Comparison of ENCODE assay signal across 2 cellular contexts in the genomic region with DNA sequence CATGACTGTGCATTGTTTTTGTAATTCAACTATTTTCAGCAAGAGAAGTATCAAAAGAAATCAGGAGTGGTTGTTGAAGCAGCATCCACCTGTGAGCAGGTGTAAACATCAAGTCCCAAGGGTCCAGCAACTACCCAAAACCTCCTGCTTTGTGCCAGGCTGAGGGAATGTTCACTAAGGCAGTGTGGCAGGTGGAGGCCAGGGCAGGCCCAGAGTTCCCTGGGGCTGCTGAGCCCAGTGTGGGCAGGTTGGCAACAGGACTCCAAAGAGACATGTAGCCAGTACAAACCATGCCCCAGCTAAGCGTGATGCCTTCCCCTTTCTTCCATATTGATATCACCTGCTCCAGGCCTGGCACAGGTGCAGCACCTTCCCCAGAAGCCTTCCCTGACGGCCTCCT.
TF ChIP-seq lines count a peak whose summit lies in the region.

No MANE protein-coding gene starts in this region.

TF ChIP-seq in GM23338, 12 proteins besides CTCF, POLR2A, EP300 and RAD21 (continues in another document):
- TF ChIP-seq EZH2 (IDR thresholded peaks at IDR 0.05; ENCODE audit: low read depth, unreplicated experiment) = no peak
- no peak for TF ChIP-seq ZNF114 (CRISPR knock-in tag; IDR thresholded peaks at IDR 0.05)
- no peak for TF ChIP-seq POLR2AphosphoS5 (IDR thresholded peaks at IDR 0.05; ENCODE audit: low read depth)
- TF ChIP-seq, protein P1, sequence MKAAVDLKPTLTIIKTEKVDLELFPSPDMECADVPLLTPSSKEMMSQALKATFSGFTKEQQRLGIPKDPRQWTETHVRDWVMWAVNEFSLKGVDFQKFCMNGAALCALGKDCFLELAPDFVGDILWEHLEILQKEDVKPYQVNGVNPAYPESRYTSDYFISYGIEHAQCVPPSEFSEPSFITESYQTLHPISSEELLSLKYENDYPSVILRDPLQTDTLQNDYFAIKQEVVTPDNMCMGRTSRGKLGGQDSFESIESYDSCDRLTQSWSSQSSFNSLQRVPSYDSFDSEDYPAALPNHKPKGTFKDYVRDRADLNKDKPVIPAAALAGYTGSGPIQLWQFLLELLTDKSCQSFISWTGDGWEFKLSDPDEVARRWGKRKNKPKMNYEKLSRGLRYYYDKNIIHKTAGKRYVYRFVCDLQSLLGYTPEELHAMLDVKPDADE (IDR thresholded peaks at IDR 0.05) = no peak
- no peak for TF ChIP-seq EZH2phosphoT487 (IDR thresholded peaks at IDR 0.05; ENCODE audit: unreplicated experiment)
- no peak for TF ChIP-seq ZNF331 (CRISPR knock-in tag; IDR thresholded peaks at IDR 0.05; ENCODE audit: low read depth)
- no peak for TF ChIP-seq STAT1 (IDR thresholded peaks at IDR 0.05; ENCODE audit: unreplicated experiment)
- no peak for TF ChIP-seq JUNB (IDR thresholded peaks at IDR 0.05; ENCODE audit: unreplicated experiment)
- no peak for TF ChIP-seq CREB1 (CRISPR knock-in tag; IDR thresholded peaks at IDR 0.05; ENCODE audit: low read depth)
- TF ChIP-seq, protein P2, sequence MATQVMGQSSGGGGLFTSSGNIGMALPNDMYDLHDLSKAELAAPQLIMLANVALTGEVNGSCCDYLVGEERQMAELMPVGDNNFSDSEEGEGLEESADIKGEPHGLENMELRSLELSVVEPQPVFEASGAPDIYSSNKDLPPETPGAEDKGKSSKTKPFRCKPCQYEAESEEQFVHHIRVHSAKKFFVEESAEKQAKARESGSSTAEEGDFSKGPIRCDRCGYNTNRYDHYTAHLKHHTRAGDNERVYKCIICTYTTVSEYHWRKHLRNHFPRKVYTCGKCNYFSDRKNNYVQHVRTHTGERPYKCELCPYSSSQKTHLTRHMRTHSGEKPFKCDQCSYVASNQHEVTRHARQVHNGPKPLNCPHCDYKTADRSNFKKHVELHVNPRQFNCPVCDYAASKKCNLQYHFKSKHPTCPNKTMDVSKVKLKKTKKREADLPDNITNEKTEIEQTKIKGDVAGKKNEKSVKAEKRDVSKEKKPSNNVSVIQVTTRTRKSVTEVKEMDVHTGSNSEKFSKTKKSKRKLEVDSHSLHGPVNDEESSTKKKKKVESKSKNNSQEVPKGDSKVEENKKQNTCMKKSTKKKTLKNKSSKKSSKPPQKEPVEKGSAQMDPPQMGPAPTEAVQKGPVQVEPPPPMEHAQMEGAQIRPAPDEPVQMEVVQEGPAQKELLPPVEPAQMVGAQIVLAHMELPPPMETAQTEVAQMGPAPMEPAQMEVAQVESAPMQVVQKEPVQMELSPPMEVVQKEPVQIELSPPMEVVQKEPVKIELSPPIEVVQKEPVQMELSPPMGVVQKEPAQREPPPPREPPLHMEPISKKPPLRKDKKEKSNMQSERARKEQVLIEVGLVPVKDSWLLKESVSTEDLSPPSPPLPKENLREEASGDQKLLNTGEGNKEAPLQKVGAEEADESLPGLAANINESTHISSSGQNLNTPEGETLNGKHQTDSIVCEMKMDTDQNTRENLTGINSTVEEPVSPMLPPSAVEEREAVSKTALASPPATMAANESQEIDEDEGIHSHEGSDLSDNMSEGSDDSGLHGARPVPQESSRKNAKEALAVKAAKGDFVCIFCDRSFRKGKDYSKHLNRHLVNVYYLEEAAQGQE (IDR thresholded peaks at IDR 0.05; ENCODE audit: unreplicated experiment) = no peak

TF ChIP-seq in H1, 55 proteins besides CTCF, POLR2A, EP300 and RAD21:
- no peak for TF ChIP-seq CBX8 (IDR thresholded peaks at IDR 0.05; ENCODE audit: borderline replicate concordance, low read depth, low read length)
- TF ChIP-seq CBX5 (IDR thresholded peaks at IDR 0.05; ENCODE audit: low read depth, low read length) = no peak
- TF ChIP-seq NRF1 (IDR thresholded peaks at IDR 0.05; ENCODE audit: low read depth, low read length) = no peak
- no peak for TF ChIP-seq GTF2F1 (IDR thresholded peaks at IDR 0.05; ENCODE audit: borderline replicate concordance, low read depth, low read length)
TF ChIP-seq in H1: peak in this region for 0.
